Comparison of ENCODE assay signal across 16 cellular contexts in the genomic region with DNA sequence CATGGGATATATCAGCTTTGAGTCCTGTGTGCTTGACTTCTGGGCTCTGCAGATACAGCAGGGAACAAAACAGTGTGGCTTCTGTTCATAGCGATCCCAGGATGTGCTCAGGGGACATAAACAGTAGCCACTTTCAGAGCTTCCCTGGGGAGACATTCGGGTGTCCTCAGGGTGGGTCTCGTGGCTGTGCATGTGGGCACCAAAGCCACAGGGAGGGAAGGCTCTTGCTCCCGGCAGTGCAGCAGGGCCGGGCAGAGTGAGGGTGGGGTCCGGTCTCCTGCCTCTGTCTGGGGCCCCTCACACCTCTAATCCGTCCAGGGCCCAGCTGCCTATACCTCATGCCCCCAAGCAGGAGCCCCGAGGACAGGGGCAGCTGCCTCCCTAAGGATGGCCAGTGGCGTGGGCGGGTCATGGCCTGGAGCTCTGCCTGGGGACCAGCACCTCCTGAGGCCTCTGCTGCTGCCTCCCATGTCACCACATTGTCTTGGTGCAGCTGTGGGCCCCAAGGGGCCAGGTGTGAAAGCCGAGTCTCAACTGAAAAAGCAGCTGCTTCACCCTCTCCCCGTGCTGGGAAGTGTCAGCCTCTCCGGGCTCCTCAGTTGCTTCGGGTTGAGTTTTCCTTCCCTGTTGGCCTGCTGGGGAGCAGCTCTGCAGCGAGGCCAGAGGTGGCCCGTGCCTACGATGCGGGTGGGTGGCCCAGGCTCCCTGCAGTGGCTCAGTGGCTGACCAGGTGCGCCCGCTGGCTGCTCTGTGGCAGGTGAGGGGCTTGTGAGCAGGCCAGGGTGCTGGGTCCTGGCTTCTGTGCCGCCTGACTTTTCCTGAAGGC. TPM values are rescaled to one million over a fixed set of nuclear protein-coding genes. Genes with fewer than 3 reads are reported as not detected.
DNase-seq lines count a peak whose midpoint lies in the region; ATAC-seq and TF ChIP-seq lines count a peak whose summit lies in the region.
"Had no signal": no experiment of that assay in that cellular context is flagged by ENCODE, and none has a peak within 500 bp of the region (broad histone marks: within the 10 kb centered on the region; RNA-seq: fewer than 3 reads in every experiment).

No MANE protein-coding gene starts in this region.

- no peaks in the 10 kb centered on the region for H3K9me3 ChIP-seq in CD4-positive, alpha-beta memory T cell (ENCODE audit: control insufficient read depth in 1 of 2, low read length in 2 of 2)
- H3K9me3 ChIP-seq in endodermal cell (ENCODE audit: control insufficient read depth, low read length), result no peaks in the 10 kb centered on the region
- H3K9me3 ChIP-seq: gastrocnemius medialis had no signal

- no peaks in the 10 kb centered on the region for H4K20me1 ChIP-seq in KMS-11 (ENCODE audit: insufficient read depth)

- H3K9me3 Mint-ChIP-seq in CD4-positive, alpha-beta memory T cell, result no peaks in the 10 kb centered on the region
- H3K9me3 Mint-ChIP-seq in endodermal cell (no peaks in the 10 kb centered on the region), osteocyte (ENCODE audit: unreplicated experiment) (no peaks in the 10 kb centered on the region)
- no peaks in the 10 kb centered on the region for H3K9me3 Mint-ChIP-seq in activated T-helper 17 cell treated with anti-CD3 and anti-CD28 coated beads, Interleukin-2, amount 50 U/mL, for 72 hours
- H3K9me3 Mint-ChIP-seq: activated naive CD8-positive, alpha-beta T cell treated with anti-CD3 and anti-CD28 coated beads, Interleukin-2, amount 50 U/mL, for 24 hours; natural killer cell treated with Interleukin-12 subunit alpha and Interleukin-12 subunit beta and Interleukin-15 and Interleukin-18, amount 100 ng/mL, for 72 hours had no signal

- peaks cover 9 to 50% (median 26%) of the 10 kb centered on the region in 4 donors for H3K4me1 Mint-ChIP-seq in CD4-positive, alpha-beta memory T cell
- peaks cover 23% of the 10 kb centered on the region for H3K4me1 Mint-ChIP-seq in endodermal cell
- H3K4me1 Mint-ChIP-seq in osteocyte (ENCODE audit: unreplicated experiment), result peaks cover 31% of the 10 kb centered on the region
- H3K4me1 Mint-ChIP-seq in activated T-helper 17 cell treated with anti-CD3 and anti-CD28 coated beads, Interleukin-2, amount 50 U/mL, for 72 hours, result no peaks in the 10 kb centered on the region

- H3K27ac ChIP-seq in CD4-positive, alpha-beta memory T cell (ENCODE audit: low read depth, low read length), result no peak overlapping the region
- H3K27ac ChIP-seq in KMS-11 (peak overlapping the region; percentile 63), endodermal cell (ENCODE audit: low read depth, low read length) (no peak overlapping the region)
- H3K27ac ChIP-seq: gastrocnemius medialis had no signal

- ATAC-seq in GM21367 (IDR thresholded peaks at IDR 0.05; ENCODE audit: unreplicated experiment), result no peak
- no peak for ATAC-seq in activated T-helper 17 cell treated with anti-CD3 and anti-CD28 coated beads, Interleukin-2, amount 50 U/mL, for 72 hours (replicated peaks)
- ATAC-seq: activated naive CD8-positive, alpha-beta T cell treated with anti-CD3 and anti-CD28 coated beads, Interleukin-2, amount 50 U/mL, for 24 hours; gastrocnemius medialis; natural killer cell treated with Interleukin-12 subunit alpha and Interleukin-12 subunit beta and Interleukin-15 and Interleukin-18, amount 100 ng/mL, for 72 hours had no signal

- H3K4me3 ChIP-seq in CD4-positive, alpha-beta memory T cell (ENCODE audit: low read length in 2 of 2), result no peak overlapping the region
- H3K4me3 ChIP-seq in KMS-11 (IDR thresholded peaks at IDR 0.05; ENCODE audit: insufficient read depth, low read depth, low read length), result no peak overlapping the region
- H3K4me3 ChIP-seq in endodermal cell (ENCODE audit: low read length), result no peak overlapping the region
- H3K4me3 ChIP-seq: gastrocnemius medialis had no signal

- DNase-seq in CD4-positive, alpha-beta memory T cell, result no peak
- DNase-seq in endodermal cell (no peak), osteocyte (ENCODE audit: extremely low spot score, unreplicated experiment) (no peak), SKM-1 (lab: John Stamatoyannopoulos, UW; ENCODE audit: unreplicated experiment) (no peak), DMS79 (lab: John Stamatoyannopoulos, UW) (no peak)
- DNase-seq: activated CD8-positive, alpha-beta memory T cell treated with anti-CD3 and anti-CD28 coated beads, Interleukin-2, amount 50 U/mL, for 48 hours; activated naive CD8-positive, alpha-beta T cell treated with anti-CD3 and anti-CD28 coated beads, Interleukin-2, amount 50 U/mL, for 24 hours; AML-193; dermis blood vessel endothelial cell; gastrocnemius medialis; MV-4-11; NCI-H510A had no signal

- H3K4me3 Mint-ChIP-seq in CD4-positive, alpha-beta memory T cell, result peak overlapping the region in 1 of 8 donors; percentile 20
- H3K4me3 Mint-ChIP-seq in endodermal cell, result no peak overlapping the region
- H3K4me3 Mint-ChIP-seq in osteocyte (ENCODE audit: unreplicated experiment), result no peak overlapping the region
- no peak overlapping the region for H3K4me3 Mint-ChIP-seq in activated T-helper 17 cell treated with anti-CD3 and anti-CD28 coated beads, Interleukin-2, amount 50 U/mL, for 72 hours
- H3K4me3 Mint-ChIP-seq: activated naive CD8-positive, alpha-beta T cell treated with anti-CD3 and anti-CD28 coated beads, Interleukin-2, amount 50 U/mL, for 24 hours; natural killer cell treated with Interleukin-12 subunit alpha and Interleukin-12 subunit beta and Interleukin-15 and Interleukin-18, amount 100 ng/mL, for 72 hours had no signal

- H3K9ac ChIP-seq in KMS-11 (peak overlapping the region; percentile 27; the same call in 1 of the 2 replicates), endodermal cell (ENCODE audit: extremely low read depth, low read length, poor library complexity, severe bottlenecking) (no peak overlapping the region)

- no peak overlapping the region; the same call in 1 of the 2 replicates for H2AFZ ChIP-seq in KMS-11 (ENCODE audit: low read depth)

- CTCF ChIA-PET in CD4-positive, alpha-beta memory T cell (lab: Charles Lee; ENCODE audit: partially characterized antibody), result no interaction called here

- H3K79me2 ChIP-seq in KMS-11 (ENCODE audit: insufficient read depth, low read depth), result peaks cover 8% of the 10 kb centered on the region; the same call in 1 of the 2 replicates

- peak overlapping the region; percentile 93 for H3K4me2 ChIP-seq in KMS-11

- H3K4me1 ChIP-seq in CD4-positive, alpha-beta memory T cell (ENCODE audit: insufficient read depth, low read length), result peaks cover 30% of the 10 kb centered on the region
- H3K4me1 ChIP-seq in KMS-11 (ENCODE audit: low read depth, poor library complexity, severe bottlenecking) (peaks cover 83% of the 10 kb centered on the region), endodermal cell (ENCODE audit: control insufficient read depth, insufficient read depth, low read length) (peaks cover 6% of the 10 kb centered on the region)

- H3K27me3 ChIP-seq in CD4-positive, alpha-beta memory T cell (ENCODE audit: insufficient read depth, low read length), result no peaks in the 10 kb centered on the region
- no peaks in the 10 kb centered on the region for H3K27me3 ChIP-seq in KMS-11 (ENCODE audit: insufficient read depth, low read depth)
- H3K27me3 ChIP-seq in endodermal cell (ENCODE audit: control insufficient read depth, insufficient read depth, low read length, poor library complexity, severe bottlenecking), result no peaks in the 10 kb centered on the region
- H3K27me3 ChIP-seq: gastrocnemius medialis had no signal

- TF ChIP-seq CTCF in KMS-11 (conservative IDR thresholded peaks at IDR 0.05; ENCODE audit: low read depth, low read length) (no peak), endodermal cell (conservative IDR thresholded peaks at IDR 0.05) (no peak), osteocyte (IDR thresholded peaks at IDR 0.05) (no peak)

- intact Hi-C loops in CD4-positive, alpha-beta memory T cell (cut with micrococcal nuclease), result no loop called here

- peak overlapping the region in 5 of 7 donors; percentile 42 to 86 (median 53) for H3K27ac Mint-ChIP-seq in CD4-positive, alpha-beta memory T cell
- peak overlapping the region; percentile 32 for H3K27ac Mint-ChIP-seq in endodermal cell
- peak overlapping the region; percentile 42 for H3K27ac Mint-ChIP-seq in osteocyte (ENCODE audit: unreplicated experiment)
- no peak overlapping the region for H3K27ac Mint-ChIP-seq in activated T-helper 17 cell treated with anti-CD3 and anti-CD28 coated beads, Interleukin-2, amount 50 U/mL, for 72 hours

- peaks cover 6% of the 10 kb centered on the region for H3K36me3 ChIP-seq in CD4-positive, alpha-beta memory T cell (ENCODE audit: insufficient read depth, low read length)
- no peaks in the 10 kb centered on the region for H3K36me3 ChIP-seq in KMS-11 (ENCODE audit: insufficient read depth)
- peaks cover 7% of the 10 kb centered on the region for H3K36me3 ChIP-seq in endodermal cell (ENCODE audit: control insufficient read depth, insufficient read depth, low read length)

- WGBS in endodermal cell (ENCODE audit: insufficient coverage in 1 of 2, insufficient read length in 1 of 2), 2 experiments, result 90 to 92% methylated on average over 12 to 21 of the region's 21 CpGs

- POLR2A ChIA-PET in CD4-positive, alpha-beta memory T cell (lab: Charles Lee; ENCODE audit: partially characterized antibody), result no interaction called here

- peaks cover 0 to 19% of the 10 kb centered on the region in 2 donors for H3K36me3 Mint-ChIP-seq in CD4-positive, alpha-beta memory T cell
- H3K36me3 Mint-ChIP-seq in endodermal cell (ENCODE audit: low read depth) (peaks cover 7% of the 10 kb centered on the region), osteocyte (ENCODE audit: unreplicated experiment) (peaks cover 2% of the 10 kb centered on the region)
- no peaks in the 10 kb centered on the region for H3K36me3 Mint-ChIP-seq in activated T-helper 17 cell treated with anti-CD3 and anti-CD28 coated beads, Interleukin-2, amount 50 U/mL, for 72 hours (ENCODE audit: low read depth)
- H3K36me3 Mint-ChIP-seq: natural killer cell treated with Interleukin-12 subunit alpha and Interleukin-12 subunit beta and Interleukin-15 and Interleukin-18, amount 100 ng/mL, for 72 hours had no signal

- no peaks in the 10 kb centered on the region for H3K27me3 Mint-ChIP-seq in CD4-positive, alpha-beta memory T cell
- H3K27me3 Mint-ChIP-seq in endodermal cell (ENCODE audit: insufficient read depth) (no peaks in the 10 kb centered on the region), osteocyte (ENCODE audit: unreplicated experiment) (no peaks in the 10 kb centered on the region)
- H3K27me3 Mint-ChIP-seq in activated T-helper 17 cell treated with anti-CD3 and anti-CD28 coated beads, Interleukin-2, amount 50 U/mL, for 72 hours, result no peaks in the 10 kb centered on the region
- H3K27me3 Mint-ChIP-seq: activated naive CD8-positive, alpha-beta T cell treated with anti-CD3 and anti-CD28 coated beads, Interleukin-2, amount 50 U/mL, for 24 hours; natural killer cell treated with Interleukin-12 subunit alpha and Interleukin-12 subunit beta and Interleukin-15 and Interleukin-18, amount 100 ng/mL, for 72 hours had no signal

RNA-seq across cellular contexts. Expression of gene TPCN2, which starts 3.8 kb away (rescaled TPM):
- 10 to 100 TPM; 22.4 to 23.0 TPM for total RNA-seq in CD4-positive, alpha-beta memory T cell
- 1 to 10 TPM; 6.6 to 7.2 TPM for polyA plus RNA-seq in CD4-positive, alpha-beta memory T cell
- 10 to 100 TPM; 20.7 to 27.9 TPM for total RNA-seq in endodermal cell
- 9.3 TPM for polyA plus RNA-seq in endodermal cell (2013, experiment 1 of 2)
- polyA plus RNA-seq in endodermal cell (2013, experiment 2 of 2), result 8.0 TPM
- total RNA-seq in osteocyte, result 21.0 and 22.4 TPM in 2 replicates
- total RNA-seq in activated T-helper 17 cell treated with anti-CD3 and anti-CD28 coated beads, Interleukin-2, amount 50 U/mL, for 72 hours, result 10 to 100 TPM; 12.8 to 15.9 TPM

RNA-seq across cellular contexts. Expression of gene MRGPRF, which starts 39.5 kb away (rescaled TPM):
- total RNA-seq in CD4-positive, alpha-beta memory T cell, result not detected
- polyA plus RNA-seq in CD4-positive, alpha-beta memory T cell, result not detected
- 1 to 10 TPM; 3.7 to 4.7 TPM for total RNA-seq in endodermal cell
- 1.9 TPM for polyA plus RNA-seq in endodermal cell (2013, experiment 1 of 2)
- 1.5 TPM for polyA plus RNA-seq in endodermal cell (2013, experiment 2 of 2)
- total RNA-seq in osteocyte, result 7.0 and 8.4 TPM in 2 replicates
- not detected for total RNA-seq in activated T-helper 17 cell treated with anti-CD3 and anti-CD28 coated beads, Interleukin-2, amount 50 U/mL, for 72 hours
- total RNA-seq: natural killer cell treated with Interleukin-12 subunit alpha and Interleukin-12 subunit beta and Interleukin-15 and Interleukin-18, amount 100 ng/mL, for 72 hours had no signal
